ENCODE assay signal across 22 cellular contexts in genomic region chr12:118536306-118536900, GRCh38.
DNase-seq lines count a peak whose midpoint lies in the region; TF ChIP-seq lines count a peak whose summit lies in the region.
"Had no signal": no experiment of that assay in that cellular context is flagged by ENCODE, and none has a peak within 500 bp of the region (broad histone marks: within the 10 kb centered on the region; RNA-seq: fewer than 3 reads in every experiment).

No MANE protein-coding gene starts in this region.

- H2AK5ac ChIP-seq in trophoblast cell (ENCODE audit: low read length) = no peak overlapping the region

- no peaks in the 10 kb centered on the region for H3K79me1 ChIP-seq in trophoblast cell (ENCODE audit: low read length)

- H3K27me3 ChIP-seq in BLaER1 = no peaks in the 10 kb centered on the region
- no peaks in the 10 kb centered on the region for H3K27me3 ChIP-seq in esophagus squamous epithelium
- no peaks in the 10 kb centered on the region for H3K27me3 ChIP-seq in trophoblast cell (ENCODE audit: insufficient read depth, low read length)
- no peaks in the 10 kb centered on the region for H3K27me3 ChIP-seq in effector memory CD4-positive, alpha-beta T cell (replicated peaks; ENCODE audit: control insufficient read depth, insufficient read depth, low read length, poor library complexity, severe bottlenecking)

- H4K20me1 ChIP-seq in BLaER1 = no peaks in the 10 kb centered on the region

- no peak overlapping the region for H2AFZ ChIP-seq in trophoblast cell (ENCODE audit: insufficient read depth, low read length, poor library complexity)

- H3K36me3 ChIP-seq in BLaER1 (no peaks in the 10 kb centered on the region), esophagus squamous epithelium (no peaks in the 10 kb centered on the region), trophoblast cell (ENCODE audit: control insufficient read depth in 1 of 2, insufficient read depth in 2 of 2, low read length in 2 of 2) (no peaks in the 10 kb centered on the region)
- no peaks in the 10 kb centered on the region for H3K36me3 ChIP-seq in effector memory CD4-positive, alpha-beta T cell (ENCODE audit: control insufficient read depth, insufficient read depth, low read length)
- H3K36me3 ChIP-seq: breast epithelium had no signal

- no peak overlapping the region for H3K4ac ChIP-seq in trophoblast cell (ENCODE audit: low read depth, low read length)

- H3K9ac ChIP-seq in BLaER1 = no peak overlapping the region
- no peak overlapping the region for H3K9ac ChIP-seq in trophoblast cell (ENCODE audit: low read length)

- no peak overlapping the region for H3K27ac ChIP-seq in BLaER1
- H3K27ac ChIP-seq in esophagus squamous epithelium = peak overlapping the region; percentile 25 to 90 (median 80)
- H3K27ac ChIP-seq in trophoblast cell (ENCODE audit: low read depth, low read length) = no peak overlapping the region
- no peak overlapping the region for H3K27ac ChIP-seq in effector memory CD4-positive, alpha-beta T cell (ENCODE audit: insufficient read depth, low read length, poor library complexity, severe bottlenecking)
- H3K27ac ChIP-seq: A549, breast epithelium had no signal

- H4K91ac ChIP-seq in trophoblast cell (ENCODE audit: low read depth, low read length) = no peak overlapping the region

- H4K12ac ChIP-seq in trophoblast cell (ENCODE audit: low read depth, low read length) = no peak overlapping the region

- H3K4me2 ChIP-seq in BLaER1 = peak overlapping the region; percentile 61
- no peak overlapping the region for H3K4me2 ChIP-seq in trophoblast cell (ENCODE audit: low read length)
- H3K4me2 ChIP-seq: A549 had no signal

- no peak overlapping the region for H3K14ac ChIP-seq in trophoblast cell (ENCODE audit: low read length)

- no peak for TF ChIP-seq CTCF in esophagus squamous epithelium (IDR thresholded peaks at IDR 0.05)

- H2BK12ac ChIP-seq in trophoblast cell (ENCODE audit: low read length) = no peak overlapping the region

- no peak overlapping the region for H2BK5ac ChIP-seq in trophoblast cell (ENCODE audit: low read depth, low read length, poor library complexity)

- H3K9me3 ChIP-seq in BLaER1 = no peaks in the 10 kb centered on the region
- H3K9me3 ChIP-seq in esophagus squamous epithelium = no peaks in the 10 kb centered on the region
- H3K9me3 ChIP-seq in trophoblast cell (ENCODE audit: insufficient read depth, low read depth, low read length) = no peaks in the 10 kb centered on the region
- no peaks in the 10 kb centered on the region for H3K9me3 ChIP-seq in effector memory CD4-positive, alpha-beta T cell (ENCODE audit: control insufficient read depth, low read length)
- H3K9me3 ChIP-seq: A549, breast epithelium had no signal

- intact Hi-C loops in esophagus squamous epithelium (cut with DNase I) = no loop called here

- H3K23ac ChIP-seq in trophoblast cell (ENCODE audit: low read length) = no peak overlapping the region

- no peak overlapping the region for H4K8ac ChIP-seq in trophoblast cell (ENCODE audit: low read depth, low read length)

- H3K79me2 ChIP-seq in trophoblast cell (ENCODE audit: control insufficient read depth, insufficient read depth, low read length, poor library complexity) = no peaks in the 10 kb centered on the region

- no peak overlapping the region for H3K18ac ChIP-seq in trophoblast cell (ENCODE audit: low read length)

- H3K4me3 ChIP-seq in BLaER1 (no peak overlapping the region), esophagus squamous epithelium (no peak overlapping the region), trophoblast cell (ENCODE audit: low read depth, low read length) (no peak overlapping the region)
- H3K4me3 ChIP-seq in effector memory CD4-positive, alpha-beta T cell (ENCODE audit: insufficient read depth, low read depth, low read length, poor library complexity, severe bottlenecking) = no peak overlapping the region
- H3K4me3 ChIP-seq: A549, breast epithelium had no signal

- TF ChIP-seq POLR2A in esophagus squamous epithelium (IDR thresholded peaks at IDR 0.05) = no peak

- no peak overlapping the region for H2BK120ac ChIP-seq in trophoblast cell (ENCODE audit: insufficient read depth, low read length, poor library complexity)

- 53 to 59% methylated on average over 7 to 8 of the region's 8 CpGs for WGBS in esophagus squamous epithelium, 2 donors
- no CpG with 5 or more reads among the region's 8 CpGs for WGBS in trophoblast cell (ENCODE audit: extremely low coverage, insufficient coverage, insufficient read length)

- H3K4me1 ChIP-seq in BLaER1 (peaks cover 36% of the 10 kb centered on the region), esophagus squamous epithelium (peaks cover 0 to 5% (median 0%) of the 10 kb centered on the region in 3 donors), trophoblast cell (ENCODE audit: control insufficient read depth in 1 of 2, insufficient read depth in 2 of 2, low read length in 2 of 2) (no peaks in the 10 kb centered on the region)
- no peaks in the 10 kb centered on the region for H3K4me1 ChIP-seq in effector memory CD4-positive, alpha-beta T cell (ENCODE audit: control insufficient read depth, insufficient read depth, low read length, poor library complexity, severe bottlenecking)
- H3K4me1 ChIP-seq: A549, breast epithelium had no signal

- peak; percentile 74 for DNase-seq in NCI-H146 treated with DMSO at 0.1 percent for 48 hours (lab: John Stamatoyannopoulos, UW; ENCODE audit: unreplicated experiment)
- DNase-seq in esophagus squamous epithelium (lab: John Stamatoyannopoulos, UW) = no peak
- peak; percentile 87 to 94 for DNase-seq in trophoblast cell
- no peak for DNase-seq in effector memory CD4-positive, alpha-beta T cell
- no peak for DNase-seq in activated gamma-delta T cell treated with Interleukin-2 at 50 U/mL for 16 hours
- DNase-seq in activated CD8-positive, alpha-beta memory T cell treated with anti-CD3 and anti-CD28 coated beads for 24 hours = no peak
- DNase-seq in NCI-H1436 treated with DMSO at 0.1 percent for 48 hours (lab: John Stamatoyannopoulos, UW) = no peak
- DNase-seq: activated B cell treated with CpG ODN at 0.5 μM for 24 hours; activated naive CD8-positive, alpha-beta T cell treated with anti-CD3 and anti-CD28 coated beads, Interleukin-2, amount 50 U/mL, for 24 hours; C1 segment of cervical spinal cord; DMS 273 treated with DMSO at 0.1 percent for 48 hours; islet precursor cell; mammary epithelial cell; naive thymus-derived CD4-positive, alpha-beta T cell; NCI-H1436; NCI-H510A treated with DMSO at 0.1 percent for 48 hours; OCI-M1; SIG-M5; T-helper 2 cell had no signal

Comparison
In these comparisons a context has a peak if more than half of its experiments do, and no peak if none do; other contexts are left out.
1. H3K27ac ChIP-seq: peak in esophagus squamous epithelium (4 of 4); none in BLaER1 (single experiment), trophoblast cell (single experiment) and effector memory CD4-positive, alpha-beta T cell (single experiment).
2. DNase-seq: peak in NCI-H146 treated with DMSO at 0.1 percent for 48 hours (single experiment) and trophoblast cell (2 of 2); none in esophagus squamous epithelium (single experiment), effector memory CD4-positive, alpha-beta T cell (0 of 3), activated gamma-delta T cell treated with Interleukin-2 at 50 U/mL for 16 hours (single experiment), activated CD8-positive, alpha-beta memory T cell treated with anti-CD3 and anti-CD28 coated beads for 24 hours (single experiment) and NCI-H1436 treated with DMSO at 0.1 percent for 48 hours (single experiment).